Comparison of ENCODE assay signal across 19 cellular contexts in the genomic region with DNA sequence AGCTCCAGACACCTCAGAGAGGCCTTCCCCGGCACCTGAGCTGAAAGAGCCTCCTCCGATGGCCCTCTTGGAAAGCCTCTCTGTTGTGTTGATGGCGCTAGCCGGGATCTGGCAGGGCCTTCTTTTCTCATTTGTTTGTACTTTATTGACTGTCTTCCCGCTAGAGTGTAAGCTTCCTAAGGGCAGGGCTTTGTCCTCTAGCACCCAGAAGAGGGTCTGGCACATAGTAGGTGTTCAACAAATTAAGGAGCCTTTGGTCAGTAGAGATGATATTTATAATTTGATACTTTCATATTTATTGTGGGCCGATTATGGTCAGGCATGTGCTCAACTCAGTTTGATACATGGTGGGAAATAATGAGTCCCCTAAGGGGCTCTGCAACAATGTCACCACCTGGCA. TPM values are rescaled to one million over a fixed set of nuclear protein-coding genes. Genes with fewer than 3 reads are reported as not detected.
A peak's percentile ranks its signal among the peaks of the same experiment; 100 is the strongest.
DNase-seq lines count a peak whose midpoint lies in the region; ATAC-seq and TF ChIP-seq lines count a peak whose summit lies in the region.
"Had no signal": no experiment of that assay in that cellular context is flagged by ENCODE, and none has a peak within 500 bp of the region (broad histone marks: within the 10 kb centered on the region; RNA-seq: fewer than 3 reads in every experiment).

No MANE protein-coding gene starts in this region.

- H3K27me3 Mint-ChIP-seq in activated T-cell treated with anti-CD3 and anti-CD28 coated beads, Interleukin-2, amount 50 U/mL, for 24 hours = no peaks in the 10 kb centered on the region
- H3K27me3 Mint-ChIP-seq in activated T-cell treated with anti-CD3 and anti-CD28 coated beads, Interleukin-2, amount 50 U/mL, for 4 hours (ENCODE audit: low read depth) = no peaks in the 10 kb centered on the region
- H3K27me3 Mint-ChIP-seq in CD4-positive, alpha-beta T cell = no peaks in the 10 kb centered on the region
- H3K27me3 Mint-ChIP-seq in neural crest cell (ENCODE audit: low read depth) = no peaks in the 10 kb centered on the region
- H3K27me3 Mint-ChIP-seq: B cell; CD8-positive, alpha-beta memory T cell had no signal

- peak overlapping the region; percentile 38 for H3K27ac Mint-ChIP-seq in activated T-cell treated with anti-CD3 and anti-CD28 coated beads, Interleukin-2, amount 50 U/mL, for 24 hours
- H3K27ac Mint-ChIP-seq in CD4-positive, alpha-beta T cell = no peak overlapping the region
- peak overlapping the region; percentile 43 for H3K27ac Mint-ChIP-seq in neural crest cell (ENCODE audit: unreplicated experiment)
- H3K27ac Mint-ChIP-seq: B cell, H9 had no signal

- H3K36me3 Mint-ChIP-seq in activated T-cell treated with anti-CD3 and anti-CD28 coated beads, Interleukin-2, amount 50 U/mL, for 24 hours (ENCODE audit: low read depth) = peaks cover 62% of the 10 kb centered on the region
- peaks cover 5% of the 10 kb centered on the region for H3K36me3 Mint-ChIP-seq in activated T-cell treated with anti-CD3 and anti-CD28 coated beads, Interleukin-2, amount 50 U/mL, for 4 hours (ENCODE audit: insufficient read depth)
- peaks cover 3% of the 10 kb centered on the region for H3K36me3 Mint-ChIP-seq in CD4-positive, alpha-beta T cell (ENCODE audit: low read depth)
- H3K36me3 Mint-ChIP-seq in neural crest cell (ENCODE audit: low read depth) = peaks cover 13% of the 10 kb centered on the region
- H3K36me3 Mint-ChIP-seq: CD4-positive, CD25-positive, alpha-beta regulatory T cell had no signal

- no peaks in the 10 kb centered on the region for H3K9me3 ChIP-seq in CD4-positive, alpha-beta T cell (ENCODE audit: control insufficient read depth, low read length)
- H3K9me3 ChIP-seq: BLaER1 had no signal

- POLR2A ChIA-PET in CD4-positive, alpha-beta T cell (lab: Charles Lee) = interaction anchor here (0.9 to 1.1 kb wide), 2 partner anchors 8 to 79 kb away, joined by 4 read pairs; partner anchors contain the start of gene VPS51

- H3K9me3 Mint-ChIP-seq in activated T-cell treated with anti-CD3 and anti-CD28 coated beads, Interleukin-2, amount 50 U/mL, for 24 hours = no peaks in the 10 kb centered on the region
- no peaks in the 10 kb centered on the region for H3K9me3 Mint-ChIP-seq in activated T-cell treated with anti-CD3 and anti-CD28 coated beads, Interleukin-2, amount 50 U/mL, for 4 hours
- no peaks in the 10 kb centered on the region for H3K9me3 Mint-ChIP-seq in CD4-positive, alpha-beta T cell
- H3K9me3 Mint-ChIP-seq in neural crest cell = no peaks in the 10 kb centered on the region
- H3K9me3 Mint-ChIP-seq: CD4-positive, CD25-positive, alpha-beta regulatory T cell; CD8-positive, alpha-beta memory T cell; H9 had no signal

- intact Hi-C loops in CD4-positive, alpha-beta T cell (cut with DNase I, micrococcal nuclease) = loop anchor here (1.0 to 10.0 kb wide), 2 partner anchors 8 to 297 kb away; partner anchors contain the start of gene CDC42EP2 (in 1 of the 2)

- H3K4me3 Mint-ChIP-seq in activated T-cell treated with anti-CD3 and anti-CD28 coated beads, Interleukin-2, amount 50 U/mL, for 24 hours = no peak overlapping the region
- no peak overlapping the region for H3K4me3 Mint-ChIP-seq in activated T-cell treated with anti-CD3 and anti-CD28 coated beads, Interleukin-2, amount 50 U/mL, for 4 hours
- peak overlapping the region; percentile 42 for H3K4me3 Mint-ChIP-seq in CD4-positive, alpha-beta T cell
- H3K4me3 Mint-ChIP-seq in neural crest cell = peak overlapping the region; percentile 54
- H3K4me3 Mint-ChIP-seq: B cell, H9 had no signal

- peaks cover 29% of the 10 kb centered on the region for H3K4me1 Mint-ChIP-seq in activated T-cell treated with anti-CD3 and anti-CD28 coated beads, Interleukin-2, amount 50 U/mL, for 24 hours (ENCODE audit: low read depth)
- H3K4me1 Mint-ChIP-seq in activated T-cell treated with anti-CD3 and anti-CD28 coated beads, Interleukin-2, amount 50 U/mL, for 4 hours (ENCODE audit: low read depth) = peaks cover 22% of the 10 kb centered on the region
- H3K4me1 Mint-ChIP-seq in CD4-positive, alpha-beta T cell (ENCODE audit: low read depth) = peaks cover 25% of the 10 kb centered on the region
- H3K4me1 Mint-ChIP-seq in neural crest cell = peaks cover 20% of the 10 kb centered on the region

- H3K27ac ChIP-seq in CD4-positive, alpha-beta T cell (ENCODE audit: low read depth, low read length) = no peak overlapping the region
- H3K27ac ChIP-seq: 22Rv1, BLaER1, C4-2B, GM23248 had no signal

- DNase-seq in activated T-cell treated with anti-CD3 and anti-CD28 coated beads, Interleukin-2, amount 50 U/mL, for 24 hours = no peak
- DNase-seq in activated T-cell treated with anti-CD3 and anti-CD28 coated beads, Interleukin-2, amount 50 U/mL, for 4 hours = no peak
- no peak for DNase-seq in CD4-positive, alpha-beta T cell
- no peak for DNase-seq in neural crest cell (ENCODE audit: low read depth, low spot score)
- no peak for DNase-seq in stimulated activated CD4-positive, alpha-beta T cell treated with anti-CD3 and anti-CD28 coated beads, Interleukin-4, amount 100 ng/mL, for 24 hours
- no peak for DNase-seq in COLO829 (ENCODE audit: low spot score)
- DNase-seq: Calu3; CD4-positive, CD25-positive, alpha-beta regulatory T cell; CD8-positive, alpha-beta memory T cell; COR-L47; DMS53; DND-41; GM23248; H9 had no signal

- TF ChIP-seq CTCF in CD4-positive, alpha-beta T cell (IDR thresholded peaks at IDR 0.05) = no peak
- TF ChIP-seq CTCF in neural crest cell (conservative IDR thresholded peaks at IDR 0.05) = no peak

- CTCF ChIA-PET in CD4-positive, alpha-beta T cell (lab: Charles Lee) = interaction anchor here (0.9 kb wide), 1 partner anchor 99 kb away, joined by 3 read pairs; the partner anchor contains the start of gene ZNHIT2

- no peak for ATAC-seq in activated T-cell treated with anti-CD3 and anti-CD28 coated beads, Interleukin-2, amount 50 U/mL, for 4 hours
- ATAC-seq in CD4-positive, alpha-beta T cell (ENCODE audit: poor library complexity) = no peak
- ATAC-seq: HCT116 had no signal

- no peaks in the 10 kb centered on the region for H3K27me3 ChIP-seq in CD4-positive, alpha-beta T cell (ENCODE audit: control insufficient read depth, insufficient read depth, low read length)
- H3K27me3 ChIP-seq: BLaER1 had no signal

RNA-seq across cellular contexts. Expression of gene ARL2, which starts 4.0 kb away (rescaled TPM):
- 100 to 1,000 TPM in 2 of 3 donors, 10 to 100 TPM in 1; 84.9 to 104 (median 104) TPM for total RNA-seq in activated T-cell treated with anti-CD3 and anti-CD28 coated beads, Interleukin-2, amount 50 U/mL, for 4 hours
- total RNA-seq in CD4-positive, alpha-beta T cell = 10 to 100 TPM; 10.5 to 11.1 TPM
- 112 and 117 TPM in 2 replicates for total RNA-seq in neural crest cell

RNA-seq across cellular contexts. Expression of gene SNX15, which starts 9.3 kb away (rescaled TPM):
- 10 to 100 TPM; 11.5 to 13.5 (median 12.5) TPM for total RNA-seq in activated T-cell treated with anti-CD3 and anti-CD28 coated beads, Interleukin-2, amount 50 U/mL, for 4 hours
- 10 to 100 TPM; 13.9 to 14.7 TPM for total RNA-seq in CD4-positive, alpha-beta T cell
- total RNA-seq in neural crest cell = 31.7 and 36.5 TPM in 2 replicates

RNA-seq across cellular contexts. Expression of gene BATF2, which starts 21.2 kb away (rescaled TPM):
- under 1 TPM in 1 of 3 donors, not detected in 2; 0.33 TPM for total RNA-seq in activated T-cell treated with anti-CD3 and anti-CD28 coated beads, Interleukin-2, amount 50 U/mL, for 4 hours
- total RNA-seq in CD4-positive, alpha-beta T cell = not detected
- 0.21 and 0.30 TPM in 2 replicates for total RNA-seq in neural crest cell
- total RNA-seq: CD4-positive, CD25-positive, alpha-beta regulatory T cell had no signal

RNA-seq across cellular contexts. Expression of gene SAC3D1, which starts 23.1 kb away (rescaled TPM):
- total RNA-seq in activated T-cell treated with anti-CD3 and anti-CD28 coated beads, Interleukin-2, amount 50 U/mL, for 4 hours = 10 to 100 TPM; 12.5 to 19.1 (median 15.2) TPM
- total RNA-seq in CD4-positive, alpha-beta T cell = under 1 TPM; 0.49 to 0.78 TPM
- 32.3 and 32.7 TPM in 2 replicates for total RNA-seq in neural crest cell

RNA-seq across cellular contexts. Expression of gene NAALADL1, which starts 40.4 kb away (rescaled TPM):
- 1 to 10 TPM; 5.4 to 8.2 (median 7.7) TPM for total RNA-seq in activated T-cell treated with anti-CD3 and anti-CD28 coated beads, Interleukin-2, amount 50 U/mL, for 4 hours
- 1 to 10 TPM; 7.7 to 9.2 TPM for total RNA-seq in CD4-positive, alpha-beta T cell
- total RNA-seq in neural crest cell = 0.30 and 0.35 TPM in 2 replicates
- total RNA-seq: Calu3 had no signal

Comparison
In these comparisons a context has a peak if more than half of its experiments do, and no peak if none do; other contexts are left out.
1. H3K4me3 Mint-ChIP-seq: peak in CD4-positive, alpha-beta T cell (single experiment) and neural crest cell (single experiment); none in activated T-cell treated with anti-CD3 and anti-CD28 coated beads, Interleukin-2, amount 50 U/mL, for 24 hours (single experiment) and activated T-cell treated with anti-CD3 and anti-CD28 coated beads, Interleukin-2, amount 50 U/mL, for 4 hours (single experiment).